Comparison of ENCODE assay signal across 8 cellular contexts in the genomic region with DNA sequence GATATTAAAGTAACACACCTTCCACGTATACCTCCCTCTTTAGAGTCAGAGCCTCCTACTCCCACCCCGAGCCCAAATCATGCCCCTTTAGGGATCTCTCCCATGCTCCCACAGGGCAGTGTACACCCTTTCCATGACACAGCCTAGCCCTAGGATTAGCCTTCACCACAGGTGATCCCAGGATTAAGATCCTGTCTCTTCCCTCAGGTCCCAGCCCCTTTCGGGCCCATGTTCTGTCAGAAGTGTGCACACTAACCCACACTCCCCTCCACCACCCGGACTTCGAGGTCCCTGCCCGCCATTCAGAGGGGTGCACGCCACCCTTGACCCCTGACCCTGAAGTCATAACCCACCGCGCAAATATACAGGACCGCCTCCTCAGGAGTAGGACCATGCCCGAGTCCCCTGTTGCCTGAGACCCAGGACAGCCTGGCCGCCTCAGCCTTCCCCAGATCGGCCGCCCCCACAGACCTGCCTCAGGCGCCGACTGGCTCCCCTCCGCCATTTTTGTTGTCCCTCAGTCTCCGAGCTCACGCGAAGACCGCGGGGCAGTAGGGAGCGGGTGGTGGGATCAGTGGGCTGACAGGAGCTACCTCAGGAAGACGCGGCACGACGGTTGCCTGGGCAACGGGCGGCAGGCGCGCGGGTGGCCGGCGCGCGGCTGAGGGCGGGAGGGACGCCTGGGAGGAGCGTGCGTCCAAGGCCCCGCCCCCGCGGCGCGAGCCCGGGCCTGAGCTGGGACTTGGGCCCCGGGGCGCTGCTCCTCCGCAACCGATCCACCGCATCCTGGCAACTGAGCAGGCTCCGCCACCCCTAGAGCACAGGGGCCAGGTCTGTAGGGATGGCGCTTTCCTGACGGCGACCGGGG. TPM values are rescaled to one million over a fixed set of nuclear protein-coding genes. Genes with fewer than 3 reads are reported as not detected.
A peak's percentile ranks its signal among the peaks of the same experiment; 100 is the strongest.
DNase-seq lines count a peak whose midpoint lies in the region; ATAC-seq and TF ChIP-seq lines count a peak whose summit lies in the region.

A gene (minus strand): TSS at position 663 of the 868 bp plus-strand sequence.

- H3K4me3 ChIP-seq in cardiac muscle cell: peak within 1 kb of the TSS; percentile 15
- peak within 1 kb of the TSS; percentile 41 for H3K4me3 ChIP-seq in trophoblast cell (ENCODE audit: low read depth, low read length)

- no peak within 1 kb of the TSS for H3K27ac Mint-ChIP-seq in activated T-helper 2 cell treated with anti-CD3 and anti-CD28 coated beads, Interferon-gamma antibody, Interleukin-2, Interleukin-4, amounts not matched to agents 10 μg/mL and 5 μg/mL and 100 μg/mL, durations not matched to agents 14 hours and 24 hours and 36 hours

- no peaks in the 10 kb centered on the region for H3K9me3 Mint-ChIP-seq in activated T-helper 2 cell treated with anti-CD3 and anti-CD28 coated beads, Interferon-gamma antibody, Interleukin-2, Interleukin-4, amounts not matched to agents 10 μg/mL and 5 μg/mL and 100 μg/mL, durations not matched to agents 14 hours and 24 hours and 36 hours

- no peak within 1 kb of the TSS for H3K9ac ChIP-seq in trophoblast cell (ENCODE audit: low read length)

- H3K23ac ChIP-seq in trophoblast cell (ENCODE audit: low read length): no peak within 1 kb of the TSS

- H3K9me3 ChIP-seq in cardiac muscle cell (ENCODE audit: low read depth) (no peaks in the 10 kb centered on the region), trophoblast cell (ENCODE audit: insufficient read depth, low read depth, low read length) (peaks cover 4% of the 10 kb centered on the region)

- no peak within 1 kb of the TSS for H4K91ac ChIP-seq in trophoblast cell (ENCODE audit: low read depth, low read length)

- H2BK12ac ChIP-seq in trophoblast cell (ENCODE audit: low read length): no peak within 1 kb of the TSS

- H2AK5ac ChIP-seq in trophoblast cell (ENCODE audit: low read length): no peak within 1 kb of the TSS

- no peaks in the 10 kb centered on the region for H3K79me2 ChIP-seq in trophoblast cell (ENCODE audit: control insufficient read depth, insufficient read depth, low read length, poor library complexity)

- no peaks in the 10 kb centered on the region for H3K36me3 Mint-ChIP-seq in activated T-helper 2 cell treated with anti-CD3 and anti-CD28 coated beads, Interferon-gamma antibody, Interleukin-2, Interleukin-4, amounts not matched to agents 10 μg/mL and 5 μg/mL and 100 μg/mL, durations not matched to agents 14 hours and 24 hours and 36 hours (ENCODE audit: low read depth)

- H3K4me1 Mint-ChIP-seq in activated T-helper 2 cell treated with anti-CD3 and anti-CD28 coated beads, Interferon-gamma antibody, Interleukin-2, Interleukin-4, amounts not matched to agents 10 μg/mL and 5 μg/mL and 100 μg/mL, durations not matched to agents 14 hours and 24 hours and 36 hours (ENCODE audit: low read depth): peaks cover 3% of the 10 kb centered on the region

- peak; percentile 49 for DNase-seq in DMS114 treated with DMSO at 0.1 percent for 48 hours (lab: John Stamatoyannopoulos, UW; ENCODE audit: unreplicated experiment)
- peak; percentile 81 for DNase-seq in NCI-H1092 treated with DMSO at 0.1 percent for 48 hours (lab: John Stamatoyannopoulos, UW)
- no peak for DNase-seq in activated T-helper 2 cell treated with anti-CD3 and anti-CD28 coated beads, Interferon-gamma antibody, Interleukin-2, Interleukin-4, amounts not matched to agents 10 μg/mL and 5 μg/mL and 100 μg/mL, durations not matched to agents 14 hours and 24 hours and 36 hours (ENCODE audit: low spot score)
- peak; percentile 8 to 33 for DNase-seq in cardiac muscle cell (ENCODE audit: low read depth in 1 of 2, low spot score in 1 of 2)
- DNase-seq in trophoblast cell: peak; percentile 33 to 59
- DNase-seq in AG08395 (ENCODE audit: low spot score): no peak

- H3K27me3 ChIP-seq in cardiac muscle cell (no peaks in the 10 kb centered on the region), trophoblast cell (ENCODE audit: insufficient read depth, low read length) (no peaks in the 10 kb centered on the region)

- H3K18ac ChIP-seq in trophoblast cell (ENCODE audit: low read length): no peak within 1 kb of the TSS

- H2BK5ac ChIP-seq in trophoblast cell (ENCODE audit: low read depth, low read length, poor library complexity): no peak within 1 kb of the TSS

- H3K4me1 ChIP-seq in cardiac muscle cell (ENCODE audit: low read depth) (no peaks in the 10 kb centered on the region), trophoblast cell (ENCODE audit: control insufficient read depth in 1 of 2, insufficient read depth in 2 of 2, low read length in 2 of 2) (peaks cover 4 to 7% of the 10 kb centered on the region in 2 experiments)

- H3K14ac ChIP-seq in trophoblast cell (ENCODE audit: low read length): no peak within 1 kb of the TSS

- no peaks in the 10 kb centered on the region for H3K36me3 ChIP-seq in cardiac muscle cell
- no peaks in the 10 kb centered on the region for H3K36me3 ChIP-seq in trophoblast cell (ENCODE audit: control insufficient read depth in 1 of 2, insufficient read depth in 2 of 2, low read length in 2 of 2)

- no peak within 1 kb of the TSS for H3K4ac ChIP-seq in trophoblast cell (ENCODE audit: low read depth, low read length)

- peak within 1 kb of the TSS; percentile 20 for H2AFZ ChIP-seq in trophoblast cell (ENCODE audit: insufficient read depth, low read length, poor library complexity)

- ATAC-seq in GM21717 (IDR thresholded peaks at IDR 0.05; ENCODE audit: unreplicated experiment): no peak
- no peak for ATAC-seq in HG03457 (IDR thresholded peaks at IDR 0.05; ENCODE audit: unreplicated experiment)

- intact Hi-C loops in activated T-helper 2 cell treated with anti-CD3 and anti-CD28 coated beads, Interferon-gamma antibody, Interleukin-2, Interleukin-4, amounts not matched to agents 10 μg/mL and 5 μg/mL and 100 μg/mL, durations not matched to agents 14 hours and 24 hours and 36 hours (cut with micrococcal nuclease): no loop called here

- H3K79me1 ChIP-seq in trophoblast cell (ENCODE audit: low read length): no peaks in the 10 kb centered on the region

- H4K12ac ChIP-seq in trophoblast cell (ENCODE audit: low read depth, low read length): no peak within 1 kb of the TSS

- H4K8ac ChIP-seq in trophoblast cell (ENCODE audit: low read depth, low read length): peak within 1 kb of the TSS; percentile 41

- WGBS in trophoblast cell (ENCODE audit: extremely low coverage, insufficient coverage, insufficient read length): no CpG with 5 or more reads among the region's 56 CpGs

- H3K4me2 ChIP-seq in trophoblast cell (ENCODE audit: low read length): peak within 1 kb of the TSS; percentile 65

- TF ChIP-seq CTCF in cardiac muscle cell (IDR thresholded peaks at IDR 0.05; ENCODE audit: low read depth, low read length): no peak

- no peak within 1 kb of the TSS for H3K27ac ChIP-seq in cardiac muscle cell
- no peak within 1 kb of the TSS for H3K27ac ChIP-seq in trophoblast cell (ENCODE audit: low read depth, low read length)

- peak within 1 kb of the TSS; percentile 31 for H3K4me3 Mint-ChIP-seq in activated T-helper 2 cell treated with anti-CD3 and anti-CD28 coated beads, Interferon-gamma antibody, Interleukin-2, Interleukin-4, amounts not matched to agents 10 μg/mL and 5 μg/mL and 100 μg/mL, durations not matched to agents 14 hours and 24 hours and 36 hours (ENCODE audit: low read depth)

- H2BK120ac ChIP-seq in trophoblast cell (ENCODE audit: insufficient read depth, low read length, poor library complexity): no peak within 1 kb of the TSS

- peaks cover 9% of the 10 kb centered on the region for H3K27me3 Mint-ChIP-seq in activated T-helper 2 cell treated with anti-CD3 and anti-CD28 coated beads, Interferon-gamma antibody, Interleukin-2, Interleukin-4, amounts not matched to agents 10 μg/mL and 5 μg/mL and 100 μg/mL, durations not matched to agents 14 hours and 24 hours and 36 hours (ENCODE audit: low read depth)

RNA-seq across cellular contexts. Expression of the gene that starts here (rescaled TPM):
- not detected in 2 replicates for total RNA-seq in activated T-helper 2 cell treated with anti-CD3 and anti-CD28 coated beads, Interferon-gamma antibody, Interleukin-2, Interleukin-4, amounts not matched to agents 10 μg/mL and 5 μg/mL and 100 μg/mL, durations not matched to agents 14 hours and 24 hours and 36 hours
- total RNA-seq in cardiac muscle cell: 1.3 TPM in 1 of 2 replicates, not detected in the other
- 0.37 TPM in 1 of 2 replicates, not detected in the other for polyA plus RNA-seq in cardiac muscle cell
- polyA plus RNA-seq in trophoblast cell (2013): 0.07 and 0.08 TPM in 2 replicates

Comparison
In these comparisons a context has a peak if more than half of its experiments do, and no peak if none do; other contexts are left out.
1. DNase-seq: peak in DMS114 treated with DMSO at 0.1 percent for 48 hours (single experiment), NCI-H1092 treated with DMSO at 0.1 percent for 48 hours (single experiment), cardiac muscle cell (2 of 2) and trophoblast cell (2 of 2); none in activated T-helper 2 cell treated with anti-CD3 and anti-CD28 coated beads, Interferon-gamma antibody, Interleukin-2, Interleukin-4, amounts not matched to agents 10 μg/mL and 5 μg/mL and 100 μg/mL, durations not matched to agents 14 hours and 24 hours and 36 hours (single experiment) and AG08395 (single experiment).